ENCODE assay signal across 12 cellular contexts in genomic region chr17:56108811-56109284, GRCh38. TPM values are rescaled to one million over a fixed set of nuclear protein-coding genes. Genes with fewer than 3 reads are reported as not detected.
DNase-seq lines count a peak whose midpoint lies in the region; ATAC-seq and TF ChIP-seq lines count a peak whose summit lies in the region.
"Had no signal": no experiment of that assay in that cellular context is flagged by ENCODE, and none has a peak within 500 bp of the region (broad histone marks: within the 10 kb centered on the region; RNA-seq: fewer than 3 reads in every experiment).

No MANE protein-coding gene starts in this region.

- H3K4me1 Mint-ChIP-seq in MCF 10A (ENCODE audit: insufficient read depth, unreplicated experiment), result no peaks in the 10 kb centered on the region

- DNase-seq in HT-29 (ENCODE audit: low spot score) (peak; percentile 77), lung (ENCODE audit: low spot score) (no peak), HCEC 1CT (no peak), MCF 10A (ENCODE audit: unreplicated experiment) (no peak), GM03348 (ENCODE audit: low spot score) (no peak)
- DNase-seq in activated T-cell treated with anti-CD3 and anti-CD28 coated beads, Interleukin-2, amount 50 U/mL, for 48 hours, result no peak
- DNase-seq: NCI-H1417, RPMI8226 had no signal

- TF ChIP-seq CTCF in lung (IDR thresholded peaks at IDR 0.05; ENCODE audit: control extremely low read depth, extremely low read depth) (no peak), MCF 10A (IDR thresholded peaks at IDR 0.05; ENCODE audit: unreplicated experiment) (no peak)

- H3K36me3 ChIP-seq in lung (ENCODE audit: control insufficient read depth in 2 of 2, insufficient read depth in 2 of 2, low read length in 2 of 2), result no peaks in the 10 kb centered on the region

- CTCF ChIA-PET in MCF 10A (lab: Yijun Ruan, JAX), result no interaction called here

- H3K36me3 Mint-ChIP-seq in MCF 10A (ENCODE audit: insufficient read depth, unreplicated experiment), result no peaks in the 10 kb centered on the region
- H3K36me3 Mint-ChIP-seq: activated naive CD8-positive, alpha-beta T cell had no signal

- H3K27ac ChIP-seq in lung (ENCODE audit: low read depth in 1 of 2, low read length in 1 of 2), result peak overlapping the region in 1 of 2 donors; percentile 0

- ATAC-seq in GM18861 (IDR thresholded peaks at IDR 0.05; ENCODE audit: unreplicated experiment), result peak; percentile 96
- ATAC-seq in HG02623 (IDR thresholded peaks at IDR 0.05; ENCODE audit: unreplicated experiment), result peak; percentile 50
- ATAC-seq in lung (ENCODE audit: insufficient read depth, low FRiP score), result peak; percentile 21

- 75 to 92% methylated on average over 2 of the region's 2 CpGs for WGBS in lung, 2 donors

- no peaks in the 10 kb centered on the region for H3K4me1 ChIP-seq in lung (ENCODE audit: control insufficient read depth in 2 of 2, insufficient read depth in 2 of 2, low read length in 2 of 2)

- no peak overlapping the region for H3K4me3 ChIP-seq in lung

- intact Hi-C loops in MCF 10A (cut with micrococcal nuclease), result no loop called here

- H3K27me3 ChIP-seq in lung (ENCODE audit: control insufficient read depth, insufficient read depth), result no peaks in the 10 kb centered on the region

- H3K27me3 Mint-ChIP-seq in MCF 10A (ENCODE audit: insufficient read depth, unreplicated experiment), result peaks cover 13% of the 10 kb centered on the region

- POLR2A ChIA-PET in MCF 10A (lab: Yijun Ruan, JAX), result no interaction called here

- H3K4me3 Mint-ChIP-seq in MCF 10A (ENCODE audit: unreplicated experiment), result no peak overlapping the region
- H3K4me3 Mint-ChIP-seq: activated naive CD8-positive, alpha-beta T cell had no signal

- peaks cover 0 to 2% of the 10 kb centered on the region in 2 donors for H3K9me3 ChIP-seq in lung (ENCODE audit: control insufficient read depth in 2 of 2, insufficient read depth in 1 of 2, low read length in 1 of 2)

- no peaks in the 10 kb centered on the region for H3K9me3 Mint-ChIP-seq in MCF 10A (ENCODE audit: unreplicated experiment)

- no peak overlapping the region for H3K27ac Mint-ChIP-seq in MCF 10A (ENCODE audit: low read depth, unreplicated experiment)
- H3K27ac Mint-ChIP-seq: activated naive CD8-positive, alpha-beta T cell had no signal

- BruUV-seq in MCF 10A (replicated peaks; lab: Mats Ljungman, UMichigan), result no TSS peak

RNA-seq across cellular contexts. Expression of gene ANKFN1, which starts 44.4 kb away (rescaled TPM):
- total RNA-seq in HT-29 (2014; rRNA removed; shearing (Covaris generic)), result 0.29 TPM in 1 of 2 replicates, not detected in the other
- total RNA-seq in lung (1 to 10 TPM; 6.2 to 8.5 TPM), MCF 10A (2022) (0.49 and 1.1 TPM in 2 replicates)
- polyA plus RNA-seq in lung, result under 1 TPM; 0.39 to 0.70 TPM
- total RNA-seq: myocyte had no signal

Comparison
In these comparisons a context has a peak if more than half of its experiments do, and no peak if none do; other contexts are left out.
1. ATAC-seq: peak in every context shown above with its lines; median percentile 96 in GM18861; 50 in HG02623; 21 in lung.